28 cellular contexts compared by ENCODE assay signal in genomic region chr19:23896912-23897311, GRCh38. TPM values are rescaled to one million over a fixed set of nuclear protein-coding genes. Genes with fewer than 3 reads are reported as not detected.
"Had no signal": no experiment of that assay in that cellular context is flagged by ENCODE, and none has a peak within 500 bp of the region (broad histone marks: within the 10 kb centered on the region; RNA-seq: fewer than 3 reads in every experiment).

No MANE protein-coding gene starts in this region.

- H3K4me1 Mint-ChIP-seq: naive thymus-derived CD8-positive, alpha-beta T cell; nephron; neural crest cell had no signal

- H3K27ac ChIP-seq: heart right ventricle, hepatocyte, lower lobe of right lung, pancreas, prostate gland, sigmoid colon, suprapubic skin, thoracic aorta, tibial artery, uterus had no signal

- H3K4me1 ChIP-seq: heart right ventricle, lower lobe of right lung, pancreas, prostate gland, sigmoid colon, suprapubic skin, tibial artery, uterus had no signal

- H3K9me3 ChIP-seq: lower lobe of right lung, pancreas, prostate gland, suprapubic skin, thoracic aorta, tibial artery, uterus had no signal

- DNase-seq: heart right ventricle; islet precursor cell; left ventricle myocardium superior; lower lobe of right lung; mammary epithelial cell; mesenchymal stem cell; naive thymus-derived CD8-positive, alpha-beta T cell; nucleus accumbens; pancreas; posterior cingulate gyrus; retina; right cardiac atrium; sigmoid colon; stimulated activated CD4-positive, alpha-beta T cell treated with anti-CD3 and anti-CD28 coated beads, Interleukin-15, amount 100 ng/mL, for 24 hours; stimulated activated CD4-positive, alpha-beta T cell treated with anti-CD3 and anti-CD28 coated beads, Interleukin-2, amount 100 ng/mL, for 24 hours; stimulated activated CD4-positive, alpha-beta T cell treated with anti-CD3 and anti-CD28 coated beads, Interleukin-4, amount 100 ng/mL, for 1 hour; stimulated activated naive CD4-positive, alpha-beta T cell; tibial artery; uterus had no signal

- H3K36me3 ChIP-seq: heart right ventricle, lower lobe of right lung, pancreas, prostate gland, sigmoid colon, suprapubic skin, thoracic aorta, tibial artery, uterus had no signal

- H3K4me3 ChIP-seq: heart right ventricle, hepatocyte, lower lobe of right lung, pancreas, prostate gland, sigmoid colon, smooth muscle cell, suprapubic skin, thoracic aorta, tibial artery, uterus had no signal

- H3K4me3 Mint-ChIP-seq: naive thymus-derived CD8-positive, alpha-beta T cell; nephron; neural crest cell; stimulated activated naive CD8-positive, alpha-beta T cell treated with anti-CD3 and anti-CD28 coated beads, Interleukin-15, Interleukin-2, amounts not matched to agents 100 ng/mL and 50 ng/mL, for 24 hours; type B pancreatic cell had no signal

- H3K27me3 ChIP-seq: heart right ventricle, hepatocyte, pancreas, sigmoid colon, suprapubic skin, tibial artery, uterus had no signal

- ATAC-seq: heart right ventricle; left ventricle myocardium superior; lower lobe of right lung; naive thymus-derived CD8-positive, alpha-beta T cell; pancreas; right cardiac atrium had no signal

- H3K27ac Mint-ChIP-seq: naive thymus-derived CD8-positive, alpha-beta T cell; nephron; stimulated activated naive CD8-positive, alpha-beta T cell treated with anti-CD3 and anti-CD28 coated beads, Interleukin-15, Interleukin-2, amounts not matched to agents 100 ng/mL and 50 ng/mL, for 24 hours; type B pancreatic cell had no signal

- H3K36me3 Mint-ChIP-seq: type B pancreatic cell had no signal

RNA-seq across cellular contexts. Expression of gene ZNF726, which starts 17.8 kb away (rescaled TPM):
- total RNA-seq: hepatocyte, left ventricle myocardium superior, smooth muscle cell had no signal
- polyA plus RNA-seq: hepatocyte, smooth muscle cell had no signal
